Comparison of ENCODE assay signal across 18 cellular contexts in genomic region chr3:153142961-153143360, GRCh38. TPM values are rescaled to one million over a fixed set of nuclear protein-coding genes. Genes with fewer than 3 reads are reported as not detected.
A peak's percentile ranks its signal among the peaks of the same experiment; 100 is the strongest.
DNase-seq lines count a peak whose midpoint lies in the region; ATAC-seq and TF ChIP-seq lines count a peak whose summit lies in the region.
"Had no signal": no experiment of that assay in that cellular context is flagged by ENCODE, and none has a peak within 500 bp of the region (broad histone marks: within the 10 kb centered on the region; RNA-seq: fewer than 3 reads in every experiment).

No MANE protein-coding gene starts in this region.

- no TSS peak for BruUV-seq in HCT116 (replicated peaks; lab: Mats Ljungman, UMichigan)

- no peak overlapping the region for H3K27ac Mint-ChIP-seq in immature natural killer cell
- H3K27ac Mint-ChIP-seq: GM23338 had no signal

- TF ChIP-seq CTCF in HCT116 (IDR thresholded peaks at IDR 0.05 in 2 of 3, conservative IDR thresholded peaks at IDR 0.05 in 1 of 3; ENCODE audit: borderline replicate concordance in 1 of 3, insufficient read depth in 1 of 3, low read depth in 2 of 3, low read length in 2 of 3) (no peak), SK-N-SH (IDR thresholded peaks at IDR 0.05) (no peak), smooth muscle cell (IDR thresholded peaks at IDR 0.05; ENCODE audit: borderline replicate concordance, insufficient read depth, poor library complexity, severe bottlenecking) (no peak)

- no peaks in the 10 kb centered on the region for H3K36me3 ChIP-seq in HCT116 (ENCODE audit: control insufficient read depth in 1 of 2, insufficient read depth in 2 of 2, low read length in 2 of 2)
- H3K36me3 ChIP-seq in SK-N-SH (replicated peaks in 1 of 2; ENCODE audit: control insufficient read depth in 1 of 2, insufficient read depth in 2 of 2, low read length in 1 of 2): no peaks in the 10 kb centered on the region
- H3K36me3 ChIP-seq in smooth muscle cell (ENCODE audit: low read depth): no peaks in the 10 kb centered on the region

- no peaks in the 10 kb centered on the region for H4K20me1 ChIP-seq in HCT116 (ENCODE audit: insufficient read depth)
- H4K20me1 ChIP-seq in SK-N-SH (ENCODE audit: insufficient read depth): no peaks in the 10 kb centered on the region
- H4K20me1 ChIP-seq in smooth muscle cell (ENCODE audit: low read depth): no peaks in the 10 kb centered on the region

- POLR2A ChIA-PET in HCT116 (lab: Charles Lee): interaction anchor here (4.5 kb wide), 1 partner anchor 19 kb away, joined by 37 read pairs; the partner anchor contains the start of gene RAP2B
- POLR2A ChIA-PET in SK-N-SH (lab: Yijun Ruan, JAX): no interaction called here

- no peak overlapping the region for H3K4me3 ChIP-seq in HCT116 (replicated peaks in 1 of 2; ENCODE audit: low read depth in 1 of 2, low read length in 2 of 2)
- H3K4me3 ChIP-seq in SK-N-SH (ENCODE audit: low read depth in 2 of 2, low read length in 1 of 2): no peak overlapping the region
- no peak overlapping the region for H3K4me3 ChIP-seq in smooth muscle cell
- H3K4me3 ChIP-seq: GM23338 had no signal

- ATAC-seq in HCT116: no peak
- ATAC-seq in GM18498 (IDR thresholded peaks at IDR 0.05; ENCODE audit: unreplicated experiment): no peak
- ATAC-seq: GM23338, Right ventricle myocardium inferior had no signal

- RAD21 ChIA-PET in HCT116 (lab: Charles Lee; ENCODE audit: low non-redundant PET in 1 of 2, low total read pairs in 2 of 2, uncharacterized antibody in 2 of 2, unreplicated experiment in 2 of 2): no interaction called here

- H3K9ac ChIP-seq in HCT116 (ENCODE audit: low read length) (no peak overlapping the region), SK-N-SH (no peak overlapping the region), smooth muscle cell (ENCODE audit: low read depth) (no peak overlapping the region)

- H3K27ac ChIP-seq in HCT116 (ENCODE audit: low read depth, low read length): no peak overlapping the region
- H3K27ac ChIP-seq in SK-N-SH (ENCODE audit: low read depth in 2 of 2, low read length in 1 of 2): peak overlapping the region in 1 of 2 experiments; percentile 95; a peak in 1 of 4 replicates
- peak overlapping the region; percentile 86 for H3K27ac ChIP-seq in smooth muscle cell (ENCODE audit: low read depth)

- peaks cover 0 to 2% (median 1%) of the 10 kb centered on the region in 3 donors for H3K27me3 Mint-ChIP-seq in immature natural killer cell (ENCODE audit: low read depth in 3 of 3)

- WGBS in SK-N-SH (ENCODE audit: low lambda C conversion rate): 31% methylated on average over 1 of the region's 1 CpG
- 75% methylated on average over 1 of the region's 1 CpG for WGBS in smooth muscle cell (ENCODE audit: low lambda C conversion rate)

- H3K9me2 ChIP-seq in HCT116 (ENCODE audit: insufficient read depth): no peaks in the 10 kb centered on the region
- H3K9me2 ChIP-seq in SK-N-SH: no peaks in the 10 kb centered on the region

- no peaks in the 10 kb centered on the region for H3K9me3 ChIP-seq in HCT116 (ENCODE audit: control insufficient read depth in 1 of 2, insufficient read depth in 1 of 2, low read depth in 1 of 2, low read length in 2 of 2)
- no peaks in the 10 kb centered on the region for H3K9me3 ChIP-seq in SK-N-SH
- H3K9me3 ChIP-seq in smooth muscle cell (replicated peaks; ENCODE audit: low read depth): no peaks in the 10 kb centered on the region

- no peak for TF ChIP-seq POLR2A in HCT116 (IDR thresholded peaks at IDR 0.05; ENCODE audit: borderline replicate concordance, extremely low read depth, insufficient read depth, insufficient read length)

- peaks cover 15 to 22% of the 10 kb centered on the region in 2 donors for H3K4me1 Mint-ChIP-seq in immature natural killer cell

- peaks cover 52% of the 10 kb centered on the region for H3F3A ChIP-seq in SK-N-SH (replicated peaks; ENCODE audit: insufficient read depth)
- peaks cover 9% of the 10 kb centered on the region for H3F3A ChIP-seq in smooth muscle cell (ENCODE audit: low read depth)

- DNase-seq in HCT116 (ENCODE audit: low read depth, low spot score) (no peak), SK-N-SH (no peak), fibroblast of peridontal ligament (ENCODE audit: extremely low read depth) (peak; percentile 27), smooth muscle cell (lab: John Stamatoyannopoulos, UW; ENCODE audit: unreplicated experiment) (no peak), NCI-H510A (lab: John Stamatoyannopoulos, UW) (no peak), immature natural killer cell (no peak)
- DNase-seq: ACHN, AML-193, KBM-7, NCI-H1436, NCI-H2029 treated with DMSO at 0.1 percent for 48 hours, NCI-H2171 treated with DMSO at 0.1 percent for 48 hours, NCI-H446 treated with DMSO at 0.1 percent for 48 hours, NCI-H748 treated with DMSO at 0.1 percent for 48 hours had no signal

- H3K9me3 Mint-ChIP-seq in immature natural killer cell: no peaks in the 10 kb centered on the region
- H3K9me3 Mint-ChIP-seq: CD14-positive monocyte, GM23338 had no signal

- H3K79me2 ChIP-seq in HCT116 (ENCODE audit: insufficient read depth, low read length): no peaks in the 10 kb centered on the region
- H3K79me2 ChIP-seq in SK-N-SH (ENCODE audit: insufficient read depth): no peaks in the 10 kb centered on the region
- H3K79me2 ChIP-seq in smooth muscle cell (ENCODE audit: low read depth): no peaks in the 10 kb centered on the region

- CTCF ChIA-PET in HCT116 (lab: Charles Lee) (no interaction called here), SK-N-SH (lab: Yijun Ruan, JAX) (no interaction called here)

- intact Hi-C loops in HCT116 (cut with micrococcal nuclease): no loop called here

- no peak for TF ChIP-seq EP300 in SK-N-SH (IDR thresholded peaks at IDR 0.05; ENCODE audit: borderline replicate concordance in 1 of 2, low read depth in 1 of 2, low read length in 1 of 2)

- H3K4me2 ChIP-seq in HCT116 (ENCODE audit: low read length): no peak overlapping the region
- H3K4me2 ChIP-seq in SK-N-SH: no peak overlapping the region
- peak overlapping the region; percentile 23 for H3K4me2 ChIP-seq in smooth muscle cell
- H3K4me2 ChIP-seq: GM23338 had no signal

- H3K4me1 ChIP-seq in HCT116 (ENCODE audit: control insufficient read depth in 1 of 2, insufficient read depth in 2 of 2, low read length in 2 of 2): peaks cover 27 to 56% of the 10 kb centered on the region in 2 experiments
- peaks cover 0 to 42% of the 10 kb centered on the region in 2 experiments; a peak in 3 of 4 replicates for H3K4me1 ChIP-seq in SK-N-SH (ENCODE audit: control insufficient read depth in 1 of 2, insufficient read depth in 2 of 2, low read depth in 1 of 2, low read length in 1 of 2)
- H3K4me1 ChIP-seq in smooth muscle cell (ENCODE audit: low read depth): peaks cover 19% of the 10 kb centered on the region

- H3K27me3 ChIP-seq in HCT116 (ENCODE audit: insufficient read depth, low read length) (no peaks in the 10 kb centered on the region), SK-N-SH (ENCODE audit: insufficient read depth) (no peaks in the 10 kb centered on the region), smooth muscle cell (ENCODE audit: low read depth) (no peaks in the 10 kb centered on the region)

- H2AFZ ChIP-seq in HCT116 (ENCODE audit: low read depth, low read length, poor library complexity, severe bottlenecking) (peak overlapping the region; percentile 48), SK-N-SH (ENCODE audit: low read depth) (0 out of 2 replicates have a peak overlapping the region, but pooled peaks have one; percentile 32), smooth muscle cell (ENCODE audit: low read depth) (no peak overlapping the region)
- H2AFZ ChIP-seq: GM23338 had no signal

- no peak overlapping the region for H3K4me3 Mint-ChIP-seq in immature natural killer cell
- H3K4me3 Mint-ChIP-seq: CD14-positive monocyte, GM23338 had no signal

- no peaks in the 10 kb centered on the region for H3K36me3 Mint-ChIP-seq in immature natural killer cell

- TF ChIP-seq RAD21 in HCT116 (IDR thresholded peaks at IDR 0.05; ENCODE audit: low read depth) (no peak), SK-N-SH (IDR thresholded peaks at IDR 0.05; ENCODE audit: low read length) (no peak)

TF ChIP-seq in HCT116, 20 proteins besides CTCF, POLR2A, EP300 and RAD21:
- TF ChIP-seq ELF1 (IDR thresholded peaks at IDR 0.05; ENCODE audit: borderline replicate concordance, low read depth): no peak
- TF ChIP-seq POLR2AphosphoS5 (IDR thresholded peaks at IDR 0.05; ENCODE audit: low read depth, low read length): no peak
- TF ChIP-seq EGR1 (IDR thresholded peaks at IDR 0.05; ENCODE audit: low read depth): no peak
- no peak for TF ChIP-seq SP1 (IDR thresholded peaks at IDR 0.05; ENCODE audit: low read depth)
- no peak for TF ChIP-seq CEBPB (IDR thresholded peaks at IDR 0.05; ENCODE audit: low read depth)
- no peak for TF ChIP-seq ATF3 (IDR thresholded peaks at IDR 0.05)
- no peak for TF ChIP-seq TCF7L2 (IDR thresholded peaks at IDR 0.05; ENCODE audit: borderline replicate concordance, extremely low read depth, insufficient read depth, insufficient read length)

TF ChIP-seq in SK-N-SH, 30 proteins besides CTCF, POLR2A, EP300 and RAD21:
- TF ChIP-seq RCOR1 (IDR thresholded peaks at IDR 0.05; ENCODE audit: low read length) (no peak), FOXJ3 (CRISPR knock-in tag; IDR thresholded peaks at IDR 0.05) (no peak), TAF1 (IDR thresholded peaks at IDR 0.05; ENCODE audit: borderline replicate concordance, low read depth, low read length) (no peak), ELF1 (IDR thresholded peaks at IDR 0.05) (no peak), YY1 (IDR thresholded peaks at IDR 0.05; ENCODE audit: low read depth) (no peak), GABPA (IDR thresholded peaks at IDR 0.05; ENCODE audit: low read depth) (no peak), CHD2 (IDR thresholded peaks at IDR 0.05; ENCODE audit: low read length, partially characterized antibody) (no peak), FOSL2 (IDR thresholded peaks at IDR 0.05; ENCODE audit: borderline replicate concordance, low read depth) (no peak)

RNA-seq across cellular contexts. Expression of gene RAP2B, which starts 19.1 kb away (rescaled TPM):
- total RNA-seq in HCT116 (2021; ENCODE audit: unreplicated experiment) (24.2 TPM), smooth muscle cell (29.0 and 29.2 TPM in 2 replicates)
- polyA plus RNA-seq in HCT116 (2012): 12.1 and 13.6 TPM in 2 replicates
- polyA plus RNA-seq in SK-N-SH (2012; rRNA removed) (5.8 and 7.3 TPM in 2 replicates), smooth muscle cell (10.7 and 21.7 TPM in 2 replicates), immature natural killer cell (10 to 100 TPM; 15.9 to 29.8 (median 23.2) TPM)
- polyA plus RNA-seq in SK-N-SH (2012; cell fraction: cytosol; rRNA removed): 5.4 and 6.4 TPM in 2 replicates
- 2.3 and 2.6 TPM in 2 replicates for polyA plus RNA-seq in SK-N-SH (2012; cell fraction: nucleus; rRNA removed)
